35 cellular contexts compared by ENCODE assay signal in genomic region chr17:50802609-50803571, GRCh38. TPM values are rescaled to one million over a fixed set of nuclear protein-coding genes. Genes with fewer than 3 reads are reported as not detected.
DNase-seq lines count a peak whose midpoint lies in the region; TF ChIP-seq lines count a peak whose summit lies in the region.
"Had no signal": no experiment of that assay in that cellular context is flagged by ENCODE, and none has a peak within 500 bp of the region (broad histone marks: within the 10 kb centered on the region; RNA-seq: fewer than 3 reads in every experiment).

No MANE protein-coding gene starts in this region.

- WGBS in H9 (ENCODE audit: extremely low coverage, insufficient read length, low lambda C conversion rate) = no CpG with 5 or more reads among the region's 12 CpGs
- 38 to 66% methylated on average over 6 to 8 of the region's 12 CpGs for WGBS in esophagus squamous epithelium, 2 donors

- no peak overlapping the region for H2BK20ac ChIP-seq in H9 (ENCODE audit: low read depth, low read length, poor library complexity, severe bottlenecking)

- intact Hi-C loops in esophagus squamous epithelium (cut with DNase I) = no loop called here

- no peak overlapping the region for H3K4me2 ChIP-seq in H9 (ENCODE audit: insufficient read depth, insufficient read length, low read length)
- H3K4me2 ChIP-seq: A549 had no signal

- no peak overlapping the region for H3K23ac ChIP-seq in H9 (ENCODE audit: insufficient read length, low read depth, low read length)

- TF ChIP-seq CTCF in H9 (conservative IDR thresholded peaks at IDR 0.05) = no peak
- TF ChIP-seq CTCF in esophagus squamous epithelium (IDR thresholded peaks at IDR 0.05) = no peak
- no peak for TF ChIP-seq CTCF in neural crest cell (conservative IDR thresholded peaks at IDR 0.05)
- no peak for TF ChIP-seq CTCF in osteocyte (IDR thresholded peaks at IDR 0.05)

- H3K36me3 Mint-ChIP-seq in H9 (ENCODE audit: insufficient read depth in 1 of 3, low read depth in 3 of 3) (no peaks in the 10 kb centered on the region; a peak in 1 of 7 replicates), neural crest cell (ENCODE audit: low read depth) (no peaks in the 10 kb centered on the region), osteocyte (ENCODE audit: unreplicated experiment) (no peaks in the 10 kb centered on the region)
- H3K36me3 Mint-ChIP-seq: activated naive CD8-positive, alpha-beta T cell; stimulated activated memory B cell treated with anti-CD40 and anti-IgM and Interleukin-4, amounts not matched to agents 10 μg/mL and 1 μg/mL and 100 μg/mL, for 72 hours had no signal

- H3K27me3 ChIP-seq in H9 (ENCODE audit: insufficient read depth, low read length) = no peaks in the 10 kb centered on the region
- H3K27me3 ChIP-seq in esophagus squamous epithelium = no peaks in the 10 kb centered on the region

- no peaks in the 10 kb centered on the region for H3K23me2 ChIP-seq in H9 (ENCODE audit: insufficient read length, low read depth, low read length, poor library complexity, severe bottlenecking)

- no peak overlapping the region for H2BK15ac ChIP-seq in H9 (ENCODE audit: low read depth, low read length)

- no peak overlapping the region for H2BK120ac ChIP-seq in H9 (ENCODE audit: low read depth, low read length, poor library complexity, severe bottlenecking)

- no peaks in the 10 kb centered on the region for H3K79me1 ChIP-seq in H9 (ENCODE audit: insufficient read depth, low read depth, low read length, poor library complexity, severe bottlenecking)

- no peak overlapping the region for H3K4me3 Mint-ChIP-seq in H9
- H3K4me3 Mint-ChIP-seq in neural crest cell = no peak overlapping the region
- H3K4me3 Mint-ChIP-seq in osteocyte (ENCODE audit: unreplicated experiment) = no peak overlapping the region
- H3K4me3 Mint-ChIP-seq: activated naive CD8-positive, alpha-beta T cell; CD4-positive, alpha-beta T cell; stimulated activated memory B cell treated with anti-CD40 and anti-IgM and Interleukin-4, amounts not matched to agents 10 μg/mL and 1 μg/mL and 100 μg/mL, for 72 hours had no signal

- H2BK12ac ChIP-seq in H9 (ENCODE audit: insufficient read length, low read depth, low read length) = no peak overlapping the region

- H4K5ac ChIP-seq in H9 (ENCODE audit: insufficient read length, low read depth, low read length) = no peak overlapping the region

- H3K9me3 ChIP-seq in H9 (ENCODE audit: control insufficient read depth, low read depth, low read length) (no peaks in the 10 kb centered on the region), SK-N-MC (ENCODE audit: low read depth, low read length) (no peaks in the 10 kb centered on the region), esophagus squamous epithelium (no peaks in the 10 kb centered on the region)
- H3K9me3 ChIP-seq: A549, psoas muscle had no signal

- H3K4me1 ChIP-seq in H9 (ENCODE audit: insufficient read depth, low read length) (no peaks in the 10 kb centered on the region), esophagus squamous epithelium (peaks cover 11 to 64% (median 24%) of the 10 kb centered on the region in 3 donors)
- H3K4me1 ChIP-seq: A549, psoas muscle had no signal

- no peak for DNase-seq in H9
- DNase-seq in SK-N-MC (ENCODE audit: low read depth, low spot score) = no peak
- no peak for DNase-seq in esophagus squamous epithelium (lab: John Stamatoyannopoulos, UW)
- DNase-seq in neural crest cell (ENCODE audit: low read depth, low spot score) = no peak
- DNase-seq in UCSD-AML1 (lab: John Stamatoyannopoulos, UW; ENCODE audit: unreplicated experiment) = no peak
- no peak for DNase-seq in osteocyte (ENCODE audit: extremely low spot score, unreplicated experiment)
- DNase-seq in NCI-H82 (lab: John Stamatoyannopoulos, UW) = no peak
- no peak for DNase-seq in activated T-cell treated with anti-CD3 and anti-CD28 coated beads for 4 hours
- DNase-seq: activated CD4-positive, alpha-beta T cell treated with anti-CD3 and anti-CD28 coated beads for 48 hours; activated effector memory CD4-positive, alpha-beta T cell treated with anti-CD3 and anti-CD28 coated beads, Interleukin-2, amount 50 U/mL, for 16 hours; anterior cingulate cortex; CD4-positive, alpha-beta T cell; effector memory CD4-positive, alpha-beta T cell; H7; hypothalamus; left cardiac atrium; mesenchymal stem cell; MV-4-11; NCI-H1436; NCI-H2081; NCI-H2227 treated with DMSO at 0.1 percent for 48 hours; NCI-H526 treated with DMSO at 0.1 percent for 48 hours; nucleus accumbens; psoas muscle; SIG-M5; stimulated activated CD4-positive, alpha-beta T cell treated with anti-CD3 and anti-CD28 coated beads, Interleukin-4, amount 100 ng/mL, for 4 hours; substantia nigra; trophoblast cell had no signal

- H3K9me3 Mint-ChIP-seq in H9 = no peaks in the 10 kb centered on the region; a peak in 1 of 5 replicates
- H3K9me3 Mint-ChIP-seq in neural crest cell = no peaks in the 10 kb centered on the region
- no peaks in the 10 kb centered on the region for H3K9me3 Mint-ChIP-seq in osteocyte (ENCODE audit: unreplicated experiment)
- H3K9me3 Mint-ChIP-seq: CD4-positive, alpha-beta T cell; stimulated activated memory B cell treated with anti-CD40 and anti-IgM and Interleukin-4, amounts not matched to agents 10 μg/mL and 1 μg/mL and 100 μg/mL, for 72 hours had no signal

- H3K27ac Mint-ChIP-seq in H9 = peak overlapping the region in 1 of 3 experiments; percentile 85; a peak in 2 of 7 replicates
- H3K27ac Mint-ChIP-seq in neural crest cell (ENCODE audit: unreplicated experiment) = peak overlapping the region; percentile 75
- no peak overlapping the region for H3K27ac Mint-ChIP-seq in osteocyte (ENCODE audit: unreplicated experiment)
- H3K27ac Mint-ChIP-seq: activated naive CD8-positive, alpha-beta T cell; CD4-positive, alpha-beta T cell; stimulated activated memory B cell treated with anti-CD40 and anti-IgM and Interleukin-4, amounts not matched to agents 10 μg/mL and 1 μg/mL and 100 μg/mL, for 72 hours had no signal

- H4K91ac ChIP-seq in H9 (ENCODE audit: insufficient read length, low read depth, low read length) = no peak overlapping the region

- H3K4me1 Mint-ChIP-seq in H9 (peaks cover 16 to 23% of the 10 kb centered on the region in 2 experiments), neural crest cell (peaks cover 22% of the 10 kb centered on the region), osteocyte (ENCODE audit: unreplicated experiment) (peaks cover 4% of the 10 kb centered on the region)
- H3K4me1 Mint-ChIP-seq: stimulated activated memory B cell treated with anti-CD40 and anti-IgM and Interleukin-4, amounts not matched to agents 10 μg/mL and 1 μg/mL and 100 μg/mL, for 72 hours had no signal

- peak overlapping the region; percentile 9 for H2AFZ ChIP-seq in H9 (ENCODE audit: low read length)

- H3K14ac ChIP-seq in H9 (ENCODE audit: insufficient read depth, low read length) = no peak overlapping the region

- H3K9ac ChIP-seq in H9 (ENCODE audit: extremely low read depth, insufficient read length, low read length) (no peak overlapping the region), SK-N-MC (ENCODE audit: insufficient read length) (peak overlapping the region; percentile 37)

- H3K79me2 ChIP-seq in H9 (ENCODE audit: insufficient read depth, low read length) = no peaks in the 10 kb centered on the region

- H3K18ac ChIP-seq in H9 (ENCODE audit: insufficient read length, low read depth, low read length) = no peak overlapping the region

- TF ChIP-seq POLR2A in esophagus squamous epithelium (IDR thresholded peaks at IDR 0.05) = no peak

- no peak overlapping the region for H2BK5ac ChIP-seq in H9 (ENCODE audit: insufficient read length, low read length)

- H3K4me3 ChIP-seq in SK-N-MC (no peak overlapping the region), esophagus squamous epithelium (no peak overlapping the region)
- H3K4me3 ChIP-seq: A549, coronary artery, psoas muscle had no signal

- H3K56ac ChIP-seq in H9 (ENCODE audit: insufficient read length, low read depth, low read length) = no peak overlapping the region

- no peak overlapping the region for H3T11ph ChIP-seq in H9 (ENCODE audit: low read length)

- H3K27ac ChIP-seq in H9 (ENCODE audit: insufficient read length, low read depth, low read length) (no peak overlapping the region), SK-N-MC (no peak overlapping the region), esophagus squamous epithelium (peak overlapping the region in 3 of 4 donors; percentile 12 to 65 (median 45))
- H3K27ac ChIP-seq: A549, coronary artery, epithelial cell of prostate, psoas muscle had no signal

- no peak overlapping the region for H2AK5ac ChIP-seq in H9 (ENCODE audit: insufficient read length, low read length)

- no peak overlapping the region for H3K4ac ChIP-seq in H9 (ENCODE audit: low read depth, low read length)

- no peak overlapping the region for H4K8ac ChIP-seq in H9 (replicated peaks; ENCODE audit: insufficient read length, low read depth, low read length)

- H3K27me3 Mint-ChIP-seq in H9 (ENCODE audit: low read depth) (no peaks in the 10 kb centered on the region; the same call in none of the 2 replicates), neural crest cell (ENCODE audit: low read depth) (no peaks in the 10 kb centered on the region), osteocyte (ENCODE audit: unreplicated experiment) (no peaks in the 10 kb centered on the region)
- H3K27me3 Mint-ChIP-seq: activated naive CD8-positive, alpha-beta T cell; CD4-positive, alpha-beta T cell; stimulated activated memory B cell treated with anti-CD40 and anti-IgM and Interleukin-4, amounts not matched to agents 10 μg/mL and 1 μg/mL and 100 μg/mL, for 72 hours had no signal

- H3K36me3 ChIP-seq in SK-N-MC (ENCODE audit: insufficient read depth, low read length) (no peaks in the 10 kb centered on the region), esophagus squamous epithelium (no peaks in the 10 kb centered on the region)

- H4K20me1 ChIP-seq in H9 (ENCODE audit: control insufficient read depth, insufficient read depth, insufficient read length) = no peaks in the 10 kb centered on the region

RNA-seq across cellular contexts. Expression of gene WFIKKN2, which starts 32.5 kb away (rescaled TPM):
- 1.0 and 1.1 TPM in 2 replicates for total RNA-seq in H9 (2021)
- total RNA-seq in esophagus squamous epithelium = under 1 TPM in 1 of 4 donors, not detected in 3; 0.08 TPM
- 0.07 and 0.09 TPM in 2 replicates for total RNA-seq in neural crest cell
- total RNA-seq in osteocyte = not detected in 2 replicates
- total RNA-seq: CD4-positive, alpha-beta T cell; H7; LHCN-M2 had no signal

RNA-seq across cellular contexts. Expression of gene ANKRD40CL, which starts 35.6 kb away (rescaled TPM):
- total RNA-seq in H9 (2021) (not detected in 2 replicates), esophagus squamous epithelium (not detected), neural crest cell (not detected in 2 replicates), osteocyte (not detected in 2 replicates)
- total RNA-seq: cardiac septum; CD4-positive, alpha-beta T cell; H7; left cardiac atrium; LHCN-M2; psoas muscle had no signal

Comparison
In these comparisons a context has a peak if more than half of its experiments do, and no peak if none do; other contexts are left out.
1. H3K27ac ChIP-seq: peak in esophagus squamous epithelium (3 of 4); none in H9 (single experiment) and SK-N-MC (single experiment).